ENCODE assay signal across 1 cellular context in the genomic region with DNA sequence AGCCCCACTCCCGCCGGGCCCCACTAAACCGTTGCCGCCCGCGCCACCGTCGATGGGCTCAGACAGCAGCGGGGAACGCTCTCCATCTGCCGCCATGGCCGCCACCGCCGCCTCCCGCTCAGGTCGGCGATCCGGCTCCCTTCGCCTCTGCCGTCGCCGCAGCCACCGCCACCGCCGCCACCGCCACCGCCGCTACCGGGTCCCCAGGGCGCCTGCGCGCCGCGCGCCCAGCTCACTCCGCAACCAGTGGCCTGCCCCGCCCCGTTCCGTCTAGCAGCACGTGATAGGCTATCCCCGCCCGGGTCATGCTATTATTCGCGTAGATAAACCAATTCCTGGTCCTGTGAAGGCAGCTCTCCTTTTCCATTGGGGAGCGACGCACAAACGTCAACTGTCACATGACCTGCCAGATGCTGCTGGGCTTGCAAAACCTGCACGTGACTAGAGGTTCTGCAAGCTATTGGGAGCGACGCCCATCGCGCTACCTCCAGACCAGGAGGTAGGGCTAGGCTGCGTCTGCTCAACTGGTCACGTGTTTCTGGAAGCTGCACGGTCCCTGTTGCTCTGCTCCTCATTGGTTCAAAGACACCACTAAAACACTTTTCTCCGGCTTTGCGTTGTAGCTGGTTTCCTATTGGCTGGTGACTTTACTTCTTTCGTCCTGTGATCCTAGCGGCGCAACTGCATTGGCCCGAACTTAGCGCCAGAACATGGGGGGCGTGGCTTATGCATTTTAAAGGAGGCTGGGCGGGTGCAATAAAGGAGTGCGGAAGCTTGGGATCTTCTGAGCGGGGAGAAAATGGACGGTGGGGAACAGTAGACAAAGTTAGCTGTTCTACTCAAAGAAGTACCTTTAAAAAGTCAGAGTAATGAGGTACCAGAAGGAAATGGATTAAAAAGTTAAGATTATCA.
A peak's percentile ranks its signal among the peaks of the same experiment; 100 is the strongest.
TF ChIP-seq lines count a peak whose summit lies in the region.

PIP4P1 (minus strand) TSS at position 205 of the 912 bp plus-strand sequence; CDS start at position 96, 109 bp downstream.

TF ChIP-seq in SK-N-SH, 30 proteins besides CTCF, POLR2A, EP300 and RAD21 (continued from another document):
- TF ChIP-seq, protein P1, sequence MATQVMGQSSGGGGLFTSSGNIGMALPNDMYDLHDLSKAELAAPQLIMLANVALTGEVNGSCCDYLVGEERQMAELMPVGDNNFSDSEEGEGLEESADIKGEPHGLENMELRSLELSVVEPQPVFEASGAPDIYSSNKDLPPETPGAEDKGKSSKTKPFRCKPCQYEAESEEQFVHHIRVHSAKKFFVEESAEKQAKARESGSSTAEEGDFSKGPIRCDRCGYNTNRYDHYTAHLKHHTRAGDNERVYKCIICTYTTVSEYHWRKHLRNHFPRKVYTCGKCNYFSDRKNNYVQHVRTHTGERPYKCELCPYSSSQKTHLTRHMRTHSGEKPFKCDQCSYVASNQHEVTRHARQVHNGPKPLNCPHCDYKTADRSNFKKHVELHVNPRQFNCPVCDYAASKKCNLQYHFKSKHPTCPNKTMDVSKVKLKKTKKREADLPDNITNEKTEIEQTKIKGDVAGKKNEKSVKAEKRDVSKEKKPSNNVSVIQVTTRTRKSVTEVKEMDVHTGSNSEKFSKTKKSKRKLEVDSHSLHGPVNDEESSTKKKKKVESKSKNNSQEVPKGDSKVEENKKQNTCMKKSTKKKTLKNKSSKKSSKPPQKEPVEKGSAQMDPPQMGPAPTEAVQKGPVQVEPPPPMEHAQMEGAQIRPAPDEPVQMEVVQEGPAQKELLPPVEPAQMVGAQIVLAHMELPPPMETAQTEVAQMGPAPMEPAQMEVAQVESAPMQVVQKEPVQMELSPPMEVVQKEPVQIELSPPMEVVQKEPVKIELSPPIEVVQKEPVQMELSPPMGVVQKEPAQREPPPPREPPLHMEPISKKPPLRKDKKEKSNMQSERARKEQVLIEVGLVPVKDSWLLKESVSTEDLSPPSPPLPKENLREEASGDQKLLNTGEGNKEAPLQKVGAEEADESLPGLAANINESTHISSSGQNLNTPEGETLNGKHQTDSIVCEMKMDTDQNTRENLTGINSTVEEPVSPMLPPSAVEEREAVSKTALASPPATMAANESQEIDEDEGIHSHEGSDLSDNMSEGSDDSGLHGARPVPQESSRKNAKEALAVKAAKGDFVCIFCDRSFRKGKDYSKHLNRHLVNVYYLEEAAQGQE (IDR thresholded peaks at IDR 0.05; ENCODE audit: low read depth, low read length) = no peak
- TF ChIP-seq SMC3 (IDR thresholded peaks at IDR 0.05; ENCODE audit: low read depth, low read length) (no peak), MXI1 (IDR thresholded peaks at IDR 0.05; ENCODE audit: low read depth, low read length) (peak; percentile 89), RXRA (IDR thresholded peaks at IDR 0.05; ENCODE audit: borderline replicate concordance, low read depth) (no peak), FOXJ3 (CRISPR knock-in tag; IDR thresholded peaks at IDR 0.05) (no peak), MAX (IDR thresholded peaks at IDR 0.05; ENCODE audit: low read depth) (peak; percentile 97), CHD2 (IDR thresholded peaks at IDR 0.05; ENCODE audit: low read length, partially characterized antibody) (peak; percentile 88), YY1 (IDR thresholded peaks at IDR 0.05; ENCODE audit: low read depth) (peak; percentile 42; the same call in 1 of the 2 replicates), FOSL2 (IDR thresholded peaks at IDR 0.05; ENCODE audit: borderline replicate concordance, low read depth) (no peak), ELF1 (IDR thresholded peaks at IDR 0.05) (peak; percentile 79; the same call in 1 of the 2 replicates), NFIC (IDR thresholded peaks at IDR 0.05; ENCODE audit: borderline replicate concordance) (no peak), FOXM1 (IDR thresholded peaks at IDR 0.05; ENCODE audit: low read depth) (peak; percentile 57; the same call in 1 of the 2 replicates), GATA2 (CRISPR knock-in tag; IDR thresholded peaks at IDR 0.05) (no peak), SIN3A (IDR thresholded peaks at IDR 0.05; ENCODE audit: borderline replicate concordance, low read depth, low read length) (peak; percentile 11; the same call in 1 of the 2 replicates), RCOR1 (IDR thresholded peaks at IDR 0.05; ENCODE audit: low read length) (peak; percentile 26; the same call in 1 of the 2 replicates), JUND (IDR thresholded peaks at IDR 0.05) (no peak), USF1 (IDR thresholded peaks at IDR 0.05; ENCODE audit: borderline replicate concordance, low read depth) (peak; percentile 99), TCF12 (IDR thresholded peaks at IDR 0.05) (peak; percentile 59; the same call in 1 of the 2 replicates)
- TF ChIP-seq, protein P2, sequence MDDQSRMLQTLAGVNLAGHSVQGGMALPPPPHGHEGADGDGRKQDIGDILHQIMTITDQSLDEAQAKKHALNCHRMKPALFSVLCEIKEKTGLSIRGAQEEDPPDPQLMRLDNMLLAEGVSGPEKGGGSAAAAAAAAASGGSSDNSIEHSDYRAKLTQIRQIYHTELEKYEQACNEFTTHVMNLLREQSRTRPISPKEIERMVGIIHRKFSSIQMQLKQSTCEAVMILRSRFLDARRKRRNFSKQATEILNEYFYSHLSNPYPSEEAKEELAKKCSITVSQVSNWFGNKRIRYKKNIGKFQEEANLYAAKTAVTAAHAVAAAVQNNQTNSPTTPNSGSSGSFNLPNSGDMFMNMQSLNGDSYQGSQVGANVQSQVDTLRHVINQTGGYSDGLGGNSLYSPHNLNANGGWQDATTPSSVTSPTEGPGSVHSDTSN (IDR thresholded peaks at IDR 0.05) = peak; percentile 64
- TF ChIP-seq, protein P3, sequence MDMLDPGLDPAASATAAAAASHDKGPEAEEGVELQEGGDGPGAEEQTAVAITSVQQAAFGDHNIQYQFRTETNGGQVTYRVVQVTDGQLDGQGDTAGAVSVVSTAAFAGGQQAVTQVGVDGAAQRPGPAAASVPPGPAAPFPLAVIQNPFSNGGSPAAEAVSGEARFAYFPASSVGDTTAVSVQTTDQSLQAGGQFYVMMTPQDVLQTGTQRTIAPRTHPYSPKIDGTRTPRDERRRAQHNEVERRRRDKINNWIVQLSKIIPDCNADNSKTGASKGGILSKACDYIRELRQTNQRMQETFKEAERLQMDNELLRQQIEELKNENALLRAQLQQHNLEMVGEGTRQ (IDR thresholded peaks at IDR 0.05; ENCODE audit: borderline replicate concordance, low read depth, low read length) = peak; percentile 99
